ENCODE assay signal across 14 cellular contexts in the genomic region with DNA sequence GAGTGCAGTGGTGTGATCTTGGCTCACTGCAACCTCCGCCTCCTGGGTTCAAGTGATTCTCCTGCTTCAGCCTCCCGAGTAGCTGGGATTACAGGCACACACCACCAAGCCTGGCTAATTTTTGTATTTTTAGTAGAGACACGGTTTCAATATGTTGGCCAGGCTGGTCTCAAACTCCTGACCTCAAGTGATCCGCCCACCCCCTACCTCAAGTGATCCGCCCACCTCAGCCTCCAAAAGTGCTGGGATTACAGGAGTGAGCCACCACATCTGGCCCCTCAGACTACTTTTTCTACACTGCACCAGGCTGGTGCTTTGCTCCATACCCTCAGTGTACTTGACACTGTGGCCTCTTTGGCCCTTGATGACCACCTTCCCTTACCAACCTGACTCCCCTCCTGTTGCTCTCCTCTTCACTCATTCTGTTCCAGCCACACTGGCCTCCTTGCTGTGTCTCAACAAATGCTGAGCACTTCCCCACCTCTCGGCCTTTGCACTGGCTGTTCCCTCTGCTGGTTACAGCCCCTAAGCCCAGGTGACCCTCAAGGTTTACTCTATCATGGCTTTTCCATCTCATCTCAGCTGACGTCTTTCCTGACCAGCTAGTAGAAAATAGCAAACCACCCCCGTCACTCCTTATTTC. TPM values are rescaled to one million over a fixed set of nuclear protein-coding genes. Genes with fewer than 3 reads are reported as not detected.
"Had no signal": no experiment of that assay in that cellular context is flagged by ENCODE, and none has a peak within 500 bp of the region (broad histone marks: within the 10 kb centered on the region; RNA-seq: fewer than 3 reads in every experiment).

No MANE protein-coding gene starts in this region.

RNA-seq across cellular contexts. Expression of gene INSYN1, which starts 39.9 kb away (rescaled TPM):
- total RNA-seq: activated B cell treated with CpG ODN at 0.5 μM for 24 hours; activated CD4-positive, alpha-beta memory T cell treated with anti-CD3 and anti-CD28 coated beads for 36 hours; activated CD4-positive, alpha-beta memory T cell treated with anti-CD3 and anti-CD28 coated beads, Interleukin-2, amount 10 ng/mL, durations not matched to agents 7 days and 5 days; activated CD4-positive, alpha-beta T cell treated with anti-CD3 and anti-CD28 coated beads for 36 hours; activated CD4-positive, alpha-beta T cell treated with anti-CD3 and anti-CD28 coated beads, Interleukin-2, amount 10 ng/mL, durations not matched to agents 24 days and 14 days; activated CD4-positive, alpha-beta T cell treated with anti-CD3 and anti-CD28 coated beads, Interleukin-2, amount 10 ng/mL, durations not matched to agents 7 days and 5 days; activated CD8-positive, alpha-beta memory T cell treated with anti-CD3 and anti-CD28 coated beads for 36 hours; activated CD8-positive, alpha-beta memory T cell treated with anti-CD3 and anti-CD28 coated beads, Interleukin-2, amount 10 ng/mL, durations not matched to agents 7 days and 5 days; activated CD8-positive, alpha-beta T cell treated with anti-CD3 and anti-CD28 coated beads for 36 hours; activated CD8-positive, alpha-beta T cell treated with anti-CD3 and anti-CD28 coated beads, Interleukin-2, amount 10 ng/mL, durations not matched to agents 7 days and 5 days; T-cell; T-helper 1 cell treated with Interleukin-12 subunit alpha and Interleukin-12 subunit beta and Interleukin-4 antibody, amounts not matched to agents 30 ng/mL and 1 ng/mL, for 36 hours; T-helper 17 cell; T-helper 2 cell treated with Interferon-gamma antibody and Interleukin-4, amounts not matched to agents 100 ng/mL and 5 ng/mL, for 36 hours had no signal
